Comparison of ENCODE assay signal across 8 cellular contexts in the genomic region with DNA sequence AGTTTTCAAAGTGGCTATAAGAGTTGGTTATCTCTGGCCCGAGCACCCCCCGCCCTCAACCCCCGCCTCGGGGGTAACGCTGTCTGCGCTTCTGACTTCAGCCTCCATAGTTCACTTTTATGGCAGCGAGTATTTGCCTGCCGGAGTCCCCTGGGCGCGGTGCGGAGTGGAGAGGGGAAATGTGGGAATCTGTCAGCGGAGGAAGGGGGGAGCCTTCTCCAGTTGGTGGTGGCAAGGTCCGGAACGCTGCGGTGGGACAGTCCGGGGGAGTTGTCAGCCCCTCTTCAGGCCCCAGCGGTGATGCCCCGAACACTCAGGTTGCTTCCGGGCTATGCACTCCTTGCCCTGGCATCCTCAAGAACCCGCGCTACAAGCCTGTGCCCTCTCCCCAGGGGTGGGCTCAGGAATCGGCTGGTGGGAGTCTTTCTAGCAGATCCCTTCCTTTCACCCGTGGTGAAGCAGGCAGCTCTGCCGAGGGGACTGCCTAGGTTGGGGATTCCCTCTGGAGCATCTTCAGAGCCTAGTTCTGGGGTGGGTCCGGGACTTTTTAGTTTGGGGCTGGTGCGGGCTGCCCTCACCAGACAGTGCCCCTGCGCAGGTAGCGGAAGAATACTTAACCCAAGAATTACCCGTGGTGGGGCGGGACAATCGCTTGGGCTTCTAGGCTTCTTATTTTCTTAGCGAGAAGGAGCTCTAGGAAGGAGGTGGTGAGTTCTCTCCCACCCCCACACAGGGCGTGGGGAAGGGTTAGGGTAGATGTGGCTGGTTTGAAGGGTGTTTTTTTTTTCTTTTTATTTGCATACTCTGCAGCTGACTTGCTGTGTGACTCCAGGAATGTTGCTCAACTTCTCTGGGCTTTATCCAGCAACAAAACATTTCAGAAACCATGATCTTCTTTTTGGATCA. TPM values are rescaled to one million over a fixed set of nuclear protein-coding genes. Genes with fewer than 3 reads are reported as not detected.
DNase-seq lines count a peak whose midpoint lies in the region; ATAC-seq and TF ChIP-seq lines count a peak whose summit lies in the region.

No MANE protein-coding gene starts in this region.

- H3K27me3 ChIP-seq in iPS-18a (ENCODE audit: control insufficient read depth, insufficient read depth, low read length) = peaks cover 72% of the 10 kb centered on the region

- H3K9me3 Mint-ChIP-seq in activated T-cell treated with anti-CD3 and anti-CD28 coated beads, Interleukin-2, amount 50 U/mL, for 4 hours = no peaks in the 10 kb centered on the region

- peaks cover 76% of the 10 kb centered on the region for H3K27me3 Mint-ChIP-seq in activated T-cell treated with anti-CD3 and anti-CD28 coated beads, Interleukin-2, amount 50 U/mL, for 4 hours (ENCODE audit: low read depth)

- H3K36me3 Mint-ChIP-seq in activated T-cell treated with anti-CD3 and anti-CD28 coated beads, Interleukin-2, amount 50 U/mL, for 4 hours (ENCODE audit: insufficient read depth) = no peaks in the 10 kb centered on the region

- peaks cover 3% of the 10 kb centered on the region for H3K9me3 ChIP-seq in iPS-18a (ENCODE audit: control insufficient read depth, low read depth, low read length)

- H3K4me3 Mint-ChIP-seq in activated T-cell treated with anti-CD3 and anti-CD28 coated beads, Interleukin-2, amount 50 U/mL, for 4 hours = peak overlapping the region; percentile 76

- H3K4me1 ChIP-seq in iPS-18a (ENCODE audit: control insufficient read depth, low read depth, low read length) = peaks cover 12% of the 10 kb centered on the region

- H3K4me3 ChIP-seq in HFF-Myc (replicated peaks; ENCODE audit: low read depth, low read length) (peak overlapping the region; percentile 53), iPS-18a (ENCODE audit: low read length) (peak overlapping the region; percentile 69)

- no peaks in the 10 kb centered on the region for H3K36me3 ChIP-seq in iPS-18a (ENCODE audit: control insufficient read depth, low read depth, low read length)

- ATAC-seq in activated T-cell treated with anti-CD3 and anti-CD28 coated beads, Interleukin-2, amount 50 U/mL, for 4 hours = peak; percentile 5 to 11
- peak; percentile 2 for ATAC-seq in stimulated activated naive CD8-positive, alpha-beta T cell treated with anti-CD3 and anti-CD28 coated beads, Interleukin-15, Interleukin-2, amounts not matched to agents 100 U/mL and 50 U/mL, for 24 hours
- ATAC-seq in GM19351 (IDR thresholded peaks at IDR 0.05; ENCODE audit: unreplicated experiment) = no peak

- peaks cover 15% of the 10 kb centered on the region for H3K4me1 Mint-ChIP-seq in activated T-cell treated with anti-CD3 and anti-CD28 coated beads, Interleukin-2, amount 50 U/mL, for 4 hours (ENCODE audit: low read depth)

- no peak overlapping the region for H3K9ac ChIP-seq in iPS-18a (ENCODE audit: low read length)

- no peak overlapping the region for H3K27ac ChIP-seq in iPS-18a (ENCODE audit: low read length)

- DNase-seq in HFF-Myc (ENCODE audit: extremely low read depth, low read depth) = no peak
- no peak for DNase-seq in activated T-cell treated with anti-CD3 and anti-CD28 coated beads, Interleukin-2, amount 50 U/mL, for 4 hours
- DNase-seq in stimulated activated naive CD8-positive, alpha-beta T cell treated with anti-CD3 and anti-CD28 coated beads, Interleukin-15, Interleukin-2, amounts not matched to agents 100 U/mL and 50 U/mL, for 24 hours = no peak
- no peak for DNase-seq in NCI-H2107 treated with DMSO at 0.1 percent for 48 hours (lab: John Stamatoyannopoulos, UW; ENCODE audit: unreplicated experiment)
- no peak for DNase-seq in kidney tubule cell (ENCODE audit: low spot score)
- no peak for DNase-seq in NCI-H1930 (lab: John Stamatoyannopoulos, UW)

- no peak for TF ChIP-seq CTCF in HFF-Myc (IDR thresholded peaks at IDR 0.05; ENCODE audit: low read depth, low read length, missing control alignments)

RNA-seq across cellular contexts. Expression of gene ATOH8, which starts 1.6 kb away (rescaled TPM):
- total RNA-seq in activated T-cell treated with anti-CD3 and anti-CD28 coated beads, Interleukin-2, amount 50 U/mL, for 4 hours = not detected
